8 cellular contexts compared by ENCODE assay signal in the genomic region with DNA sequence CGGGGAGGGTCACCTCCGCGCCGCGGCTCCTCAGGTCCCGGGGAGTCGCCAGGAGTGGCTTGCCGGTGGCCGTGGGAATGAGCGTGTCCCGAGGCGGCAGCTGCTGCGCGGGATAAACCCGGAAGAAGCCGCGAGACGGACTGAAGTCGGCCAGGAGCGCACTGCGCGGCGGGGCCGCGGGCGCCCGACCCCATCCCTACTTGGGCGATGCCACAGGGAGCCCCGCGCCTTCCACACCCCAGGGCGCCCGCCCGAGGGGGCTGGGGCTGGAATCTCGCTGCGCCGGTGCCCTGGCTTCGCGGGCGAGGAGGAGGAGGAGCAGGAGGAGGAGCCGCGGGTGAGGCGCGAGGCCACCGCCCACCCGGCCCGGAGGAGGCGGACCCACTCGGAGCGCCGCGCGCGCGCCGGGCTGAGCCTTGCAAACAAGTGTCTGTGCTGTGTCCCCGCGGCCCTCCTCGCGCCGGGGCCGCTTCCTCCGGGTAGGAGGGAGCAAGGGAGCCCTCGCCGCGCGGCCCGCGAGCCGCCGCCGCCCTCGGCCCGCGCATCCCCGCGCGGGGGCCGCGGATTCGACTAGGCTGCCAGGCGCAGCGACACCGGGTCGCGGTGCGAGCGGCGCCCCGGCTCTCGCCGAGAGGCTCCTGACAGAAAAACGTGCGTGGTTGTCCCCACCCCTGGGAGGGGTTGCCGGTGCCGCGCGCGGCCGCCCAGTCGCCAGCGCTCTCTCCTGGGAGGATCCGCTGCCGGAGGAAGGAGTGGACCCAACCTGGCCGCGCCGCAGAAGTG. TPM values are rescaled to one million over a fixed set of nuclear protein-coding genes. Genes with fewer than 3 reads are reported as not detected.
DNase-seq lines count a peak whose midpoint lies in the region; ATAC-seq, FAIRE-seq and TF ChIP-seq lines count a peak whose summit lies in the region.

A gene (plus strand): TSS at position 412 of the 783 bp plus-strand sequence.

- H3K36me3 ChIP-seq in right atrium auricular region, result no peaks in the 10 kb centered on the region
- no peaks in the 10 kb centered on the region for H3K36me3 ChIP-seq in uterus

- ATAC-seq in HG02642 (IDR thresholded peaks at IDR 0.05; ENCODE audit: poor library complexity, unreplicated experiment), result peak; percentile 79

- DNase-seq in GM12892 (ENCODE audit: insufficient read length), result peak; percentile 74
- DNase-seq in NCI-H1105 (lab: John Stamatoyannopoulos, UW), result peak; percentile 92
- DNase-seq in T-helper 2 cell, result peak; percentile 82 to 92 (median 83)
- peak; percentile 40 to 95 (median 88) for DNase-seq in anterior cingulate cortex (lab: John Stamatoyannopoulos, UW)
- peak; percentile 93 for DNase-seq in right atrium auricular region (ENCODE audit: low spot score)
- DNase-seq in putamen (ENCODE audit: low spot score), result peak; percentile 94
- peak; percentile 88 to 89 for DNase-seq in uterus

- H3K9me3 ChIP-seq in right atrium auricular region (no peaks in the 10 kb centered on the region), uterus (no peaks in the 10 kb centered on the region)

- TF ChIP-seq POLR2A in GM12892 (IDR thresholded peaks at IDR 0.05; ENCODE audit: low read depth, low read length) (peak; percentile 56; the same call in 1 of the 2 replicates), uterus (IDR thresholded peaks at IDR 0.05) (peak; percentile 79 to 91)

- H3K27ac ChIP-seq in right atrium auricular region (peak within 1 kb of the TSS; percentile 93 to 98), uterus (peak within 1 kb of the TSS; percentile 95 to 96)

- H3K4me3 ChIP-seq in right atrium auricular region (peak within 1 kb of the TSS; percentile 79 to 96), uterus (peak within 1 kb of the TSS; percentile 88 to 97)

- intact Hi-C loops in uterus (cut with DNase I; ENCODE audit: low total_unique reads), result loop anchor here (10.0 kb wide), 1 partner anchor 56 kb away; a partner anchor contains a TSS

- peaks cover 0 to 23% of the 10 kb centered on the region in 2 donors for H3K4me1 ChIP-seq in right atrium auricular region
- H3K4me1 ChIP-seq in uterus, result peaks cover 0 to 8% of the 10 kb centered on the region in 2 donors

- H3K27me3 ChIP-seq in right atrium auricular region (no peaks in the 10 kb centered on the region), uterus (no peaks in the 10 kb centered on the region)

- TF ChIP-seq CTCF in right atrium auricular region (IDR thresholded peaks at IDR 0.05) (no peak), uterus (IDR thresholded peaks at IDR 0.05) (no peak)

- peak; percentile 80 for FAIRE-seq in GM12892 (lab: Jason Lieb, UNC)

RNA-seq across cellular contexts. Expression of the gene that starts here (rescaled TPM):
- 0.17 TPM for polyA plus RNA-seq in GM12892 (2012; ENCODE audit: missing spikeins)
- total RNA-seq in right atrium auricular region, result 10 to 100 TPM; 13.0 to 19.1 TPM
- total RNA-seq in uterus, result 10 to 100 TPM in 3 of 4 donors, 1 to 10 TPM in 1; 5.6 to 28.3 (median 12.9) TPM

Comparison
In these comparisons a context has a peak if more than half of its experiments do, and no peak if none do; other contexts are left out.
1. Peak in every context shown above with its lines: DNase-seq, ATAC-seq, H3K4me3 ChIP-seq and H3K27ac ChIP-seq.